Comparison of ENCODE assay signal across 26 cellular contexts in the genomic region with DNA sequence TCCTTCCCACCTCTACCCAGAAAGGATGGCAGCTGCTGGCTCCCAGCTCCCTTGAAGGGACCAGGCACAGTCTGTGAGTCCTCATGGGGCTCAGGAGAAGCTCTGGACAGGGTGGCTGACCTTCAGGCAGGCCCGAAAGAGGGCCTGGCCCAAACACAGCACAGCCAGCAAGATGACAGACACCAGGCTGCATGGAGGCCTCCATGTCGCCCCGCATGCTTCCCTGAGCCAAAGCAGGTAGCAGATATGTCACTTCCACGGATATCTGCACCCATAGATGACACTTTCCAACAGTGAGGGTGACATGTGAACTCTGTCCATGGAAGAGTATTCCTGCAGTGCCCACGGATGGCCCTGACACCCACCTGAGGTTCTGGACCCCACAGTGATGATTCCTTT. TPM values are rescaled to one million over a fixed set of nuclear protein-coding genes. Genes with fewer than 3 reads are reported as not detected.
"Had no signal": no experiment of that assay in that cellular context is flagged by ENCODE, and none has a peak within 500 bp of the region (broad histone marks: within the 10 kb centered on the region; RNA-seq: fewer than 3 reads in every experiment).

No MANE protein-coding gene starts in this region.

- H3K9me3 ChIP-seq: adrenal gland had no signal

- H3K4me1 ChIP-seq: adrenal gland had no signal

- DNase-seq: activated CD4-positive, alpha-beta T cell treated with anti-CD3 and anti-CD28 coated beads for 4 hours; activated CD8-positive, alpha-beta memory T cell treated with anti-CD3 and anti-CD28 coated beads, Interleukin-2, amount 50 U/mL, for 4 hours; activated CD8-positive, alpha-beta T cell treated with anti-CD3 and anti-CD28 coated beads for 36 hours; activated naive CD4-positive, alpha-beta T cell treated with anti-CD3 and anti-CD28 coated beads, Interleukin-2, amount 50 U/mL, for 16 hours; activated naive CD8-positive, alpha-beta T cell treated with anti-CD3 and anti-CD28 coated beads, Interleukin-2, amount 10 ng/mL, durations not matched to agents 7 days and 5 days; activated T-cell treated with anti-CD3 and anti-CD28 coated beads, Interleukin-2, amount 50 U/mL, for 72 hours; adrenal gland; anterior cingulate cortex; caudate nucleus; MV-4-11; NCI-H1092 treated with DMSO at 0.1 percent for 48 hours; NCI-H1417 treated with DMSO at 0.1 percent for 48 hours; NCI-H1694 treated with DMSO at 0.1 percent for 48 hours; NCI-H2029 treated with DMSO at 0.1 percent for 48 hours; NCI-H345; NCI-H510A; NCI-H526 treated with DMSO at 0.1 percent for 48 hours; NCI-H82; SIG-M5; T-helper 2 cell had no signal

- H3K4me3 ChIP-seq: adrenal gland had no signal

- H3K27me3 ChIP-seq: adrenal gland had no signal

- H3K4me2 ChIP-seq: KMS-11 had no signal

- H3K27ac ChIP-seq: adrenal gland, KMS-11, VCaP had no signal

- ATAC-seq: activated CD8-positive, alpha-beta T cell treated with anti-CD3 and anti-CD28 coated beads for 36 hours; activated T-cell treated with anti-CD3 and anti-CD28 coated beads, Interleukin-2, amount 50 U/mL, for 72 hours had no signal

RNA-seq across cellular contexts. Expression of gene CST6, which starts 28.2 kb away (rescaled TPM):
- total RNA-seq: activated naive CD8-positive, alpha-beta T cell treated with anti-CD3 and anti-CD28 coated beads, Interleukin-2, amount 10 ng/mL, durations not matched to agents 7 days and 5 days; MCF 10A; OCI-LY7 had no signal

RNA-seq across cellular contexts. Expression of gene TSGA10IP, which starts 38.3 kb away (rescaled TPM):
- total RNA-seq: activated CD8-positive, alpha-beta T cell treated with anti-CD3 and anti-CD28 coated beads for 36 hours; activated naive CD8-positive, alpha-beta T cell treated with anti-CD3 and anti-CD28 coated beads, Interleukin-2, amount 10 ng/mL, durations not matched to agents 7 days and 5 days; activated T-cell treated with anti-CD3 and anti-CD28 coated beads, Interleukin-2, amount 50 U/mL, for 72 hours; activated T-helper 2 cell treated with anti-CD3 and anti-CD28 coated beads, Interferon-gamma antibody, Interleukin-2, Interleukin-4, amounts not matched to agents 10 μg/mL and 5 μg/mL and 100 μg/mL, durations not matched to agents 14 hours and 24 hours and 36 hours; MCF 10A; OCI-LY7; RPMI7951 had no signal
